8 cellular contexts compared by ENCODE assay signal in the genomic region with DNA sequence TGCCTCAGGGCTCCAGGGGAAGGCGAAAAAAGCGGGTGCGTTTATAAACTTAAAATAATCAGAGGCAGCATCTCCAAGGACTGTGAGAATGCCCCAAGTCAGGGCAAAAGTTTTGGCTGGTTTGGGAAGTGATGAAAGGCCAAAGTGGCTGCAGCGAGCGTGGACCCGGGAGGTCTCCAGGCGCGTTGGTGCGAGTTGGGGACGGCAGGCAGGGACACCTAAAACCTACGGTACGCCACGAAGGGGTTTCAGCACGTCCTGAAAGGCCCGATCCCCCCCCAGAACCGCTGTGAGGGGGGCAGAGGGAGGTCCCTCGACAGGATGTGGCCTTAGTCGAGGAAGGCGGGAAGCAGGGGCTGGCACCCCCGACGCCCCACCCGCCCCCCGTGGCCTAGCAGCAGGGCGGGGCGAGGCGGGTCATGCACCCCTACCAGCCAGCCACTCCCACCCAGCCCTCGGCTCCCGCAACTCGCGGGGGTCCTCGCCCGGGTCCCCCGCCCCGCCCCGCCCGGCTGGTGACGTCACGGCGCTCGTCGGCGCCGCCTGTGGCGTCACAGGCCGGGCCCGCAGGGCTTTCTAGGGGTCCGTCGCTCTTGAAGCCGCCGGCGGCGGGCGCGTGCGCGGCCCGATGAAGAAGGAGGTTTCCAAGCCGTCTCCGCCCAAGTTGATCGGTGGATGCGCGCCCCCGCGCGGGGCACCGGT.
DNase-seq lines count a peak whose midpoint lies in the region; ATAC-seq and TF ChIP-seq lines count a peak whose summit lies in the region.

A gene with protein sequence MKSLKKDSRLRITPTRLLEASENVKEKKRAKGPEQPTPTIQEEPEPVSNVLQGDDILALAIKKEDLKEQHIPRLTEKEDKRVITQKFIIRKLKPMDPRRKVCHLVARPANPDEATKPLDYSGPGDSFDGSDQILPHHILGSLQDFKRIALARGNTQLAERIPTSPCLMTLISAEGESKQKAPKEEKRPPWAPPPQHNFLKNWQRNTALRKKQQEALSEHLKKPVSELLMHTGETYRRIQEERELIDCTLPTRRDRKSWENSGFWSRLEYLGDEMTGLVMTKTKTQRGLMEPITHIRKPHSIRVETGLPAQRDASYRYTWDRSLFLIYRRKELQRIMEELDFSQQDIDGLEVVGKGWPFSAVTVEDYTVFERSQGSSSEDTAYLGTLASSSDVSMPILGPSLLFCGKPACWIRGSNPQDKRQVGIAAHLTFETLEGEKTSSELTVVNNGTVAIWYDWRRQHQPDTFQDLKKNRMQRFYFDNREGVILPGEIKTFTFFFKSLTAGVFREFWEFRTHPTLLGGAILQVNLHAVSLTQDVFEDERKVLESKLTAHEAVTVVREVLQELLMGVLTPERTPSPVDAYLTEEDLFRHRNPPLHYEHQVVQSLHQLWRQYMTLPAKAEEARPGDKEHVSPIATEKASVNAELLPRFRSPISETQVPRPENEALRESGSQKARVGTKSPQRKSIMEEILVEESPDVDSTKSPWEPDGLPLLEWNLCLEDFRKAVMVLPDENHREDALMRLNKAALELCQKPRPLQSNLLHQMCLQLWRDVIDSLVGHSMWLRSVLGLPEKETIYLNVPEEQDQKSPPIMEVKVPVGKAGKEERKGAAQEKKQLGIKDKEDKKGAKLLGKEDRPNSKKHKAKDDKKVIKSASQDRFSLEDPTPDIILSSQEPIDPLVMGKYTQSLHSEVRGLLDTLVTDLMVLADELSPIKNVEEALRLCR (plus strand): TSS at position 569 of the 702 bp plus-strand sequence. CDS start 236 bp downstream, outside the sequence.

- no peaks in the 10 kb centered on the region for H3K9me2 ChIP-seq in MM.1S (replicated peaks; ENCODE audit: insufficient read depth, low read length)

- H3K4me3 ChIP-seq in GM12875 (ENCODE audit: low read depth, low read length): peak within 1 kb of the TSS; percentile 49
- H3K4me3 ChIP-seq in MM.1S (ENCODE audit: low read length): peak within 1 kb of the TSS; percentile 46; the same call in 1 of the 2 replicates

- no peak within 1 kb of the TSS for H3K9ac ChIP-seq in MM.1S (ENCODE audit: low read length)

- no peaks in the 10 kb centered on the region for H4K20me1 ChIP-seq in MM.1S (ENCODE audit: insufficient read depth, low read length)

- no peaks in the 10 kb centered on the region for H3K36me3 ChIP-seq in MM.1S (replicated peaks; ENCODE audit: insufficient read depth, low read length)

- peak within 1 kb of the TSS; percentile 52; the same call in 1 of the 2 replicates for H3K4me2 ChIP-seq in MM.1S (ENCODE audit: low read depth, low read length)

- H3K9me3 ChIP-seq in MM.1S (replicated peaks; ENCODE audit: insufficient read depth, low read length): no peaks in the 10 kb centered on the region

- DNase-seq in MM.1S (peak; percentile 44), islet precursor cell (peak; percentile 88)
- DNase-seq in central memory CD4-positive, alpha-beta T cell: peak; percentile 76
- peak; percentile 64 to 77 for DNase-seq in stimulated activated CD4-positive, alpha-beta T cell treated with anti-CD3 and anti-CD28 coated beads, Interleukin-12 subunit alpha, Interleukin-12 subunit beta, amount 100 ng/mL, for 24 hours (ENCODE audit: low read depth in 2 of 2)

- H2AFZ ChIP-seq in MM.1S (ENCODE audit: low read length): peak within 1 kb of the TSS; percentile 74

- H3F3A ChIP-seq in MM.1S (ENCODE audit: insufficient read depth, low read length): no peaks in the 10 kb centered on the region

- TF ChIP-seq CTCF in GM12875 (IDR thresholded peaks at IDR 0.05; ENCODE audit: borderline replicate concordance, insufficient read depth, low read depth, low read length): peak; percentile 34; the same call in 1 of the 2 replicates
- no peak; the same call in 1 of the 2 replicates for TF ChIP-seq CTCF in MM.1S (IDR thresholded peaks at IDR 0.05; ENCODE audit: low read length)

- no peak within 1 kb of the TSS for H3K27ac ChIP-seq in MM.1S (ENCODE audit: low read length)

- H3K4me1 ChIP-seq in MM.1S (ENCODE audit: low read length): no peaks in the 10 kb centered on the region

- H3K79me2 ChIP-seq in MM.1S (ENCODE audit: low read length): no peaks in the 10 kb centered on the region

- peak; percentile 56 to 57 for ATAC-seq in activated CD4-positive, CD25-positive, alpha-beta regulatory T cell treated with anti-CD3 and anti-CD28 coated beads, Interleukin-2, amount 50 U/mL, for 24 hours
- ATAC-seq in GM21825 (IDR thresholded peaks at IDR 0.05; ENCODE audit: unreplicated experiment) (no peak), HG02759 (IDR thresholded peaks at IDR 0.05; ENCODE audit: unreplicated experiment) (no peak)

- no peaks in the 10 kb centered on the region for H3K27me3 ChIP-seq in MM.1S (replicated peaks; ENCODE audit: insufficient read depth, low read length)

Comparison
In these comparisons a context has a peak if more than half of its experiments do, and no peak if none do; other contexts are left out.
1. ATAC-seq: peak in activated CD4-positive, CD25-positive, alpha-beta regulatory T cell treated with anti-CD3 and anti-CD28 coated beads, Interleukin-2, amount 50 U/mL, for 24 hours (2 of 2); none in GM21825 (single experiment) and HG02759 (single experiment).
2. Peak in every context shown above with its lines, with median percentiles within 50 percentile points of each other: DNase-seq.